In the genomic region with DNA sequence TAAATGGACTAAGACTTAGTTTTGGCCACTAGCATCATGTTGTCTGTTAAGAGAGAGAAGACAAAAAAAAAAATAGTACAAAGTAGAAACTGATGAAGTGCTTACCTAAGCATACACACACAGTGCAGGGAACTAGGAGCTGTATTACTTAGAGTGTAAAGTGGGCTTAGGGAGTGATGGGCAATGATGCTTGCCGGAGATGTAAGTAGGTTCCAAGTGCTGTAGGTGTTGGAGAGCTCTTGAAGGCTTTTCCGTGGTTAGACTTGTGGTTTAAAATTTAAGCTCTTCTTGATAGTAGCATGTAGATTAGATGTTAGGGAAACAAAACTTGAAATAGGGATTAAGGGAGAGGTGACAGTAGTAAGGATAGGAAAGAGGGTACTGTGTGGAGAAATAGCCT, we compare ENCODE assay signal across 8 cellular contexts.
DNase-seq lines count a peak whose midpoint lies in the region; ATAC-seq and TF ChIP-seq lines count a peak whose summit lies in the region.

No MANE protein-coding gene starts in this region.

- no peaks in the 10 kb centered on the region for H3K36me3 ChIP-seq in muscle layer of colon (ENCODE audit: insufficient read depth, low read length)

- peaks cover 22% of the 10 kb centered on the region for H3K4me1 ChIP-seq in muscle layer of colon (ENCODE audit: insufficient read depth, low read length)

- H3K27me3 ChIP-seq in muscle layer of colon (ENCODE audit: control insufficient read depth in 1 of 2, insufficient read depth in 2 of 2, low read length in 2 of 2), result no peaks in the 10 kb centered on the region

- ATAC-seq in GM21423 (IDR thresholded peaks at IDR 0.05; ENCODE audit: unreplicated experiment), result no peak

- H3K27ac ChIP-seq in muscle layer of colon (ENCODE audit: low read depth, low read length), result peak overlapping the region; percentile 16

- H3K4me3 ChIP-seq in cardiac fibroblast (replicated peaks in 1 of 2; ENCODE audit: low read depth in 2 of 2, low read length in 2 of 2), result peak overlapping the region; percentile 80 to 90
- peak overlapping the region in 1 of 2 donors; percentile 95 for H3K4me3 ChIP-seq in muscle layer of colon (ENCODE audit: low read depth in 1 of 2, low read length in 2 of 2)

- peak; percentile 15 for DNase-seq in NCI-H1436 (lab: John Stamatoyannopoulos, UW)
- DNase-seq in NCI-H1436 treated with DMSO at 0.1 percent for 48 hours (lab: John Stamatoyannopoulos, UW), result no peak
- peak; percentile 15 for DNase-seq in NCI-H345 (lab: John Stamatoyannopoulos, UW)
- peak; percentile 17 to 20 for DNase-seq in cardiac fibroblast (ENCODE audit: low read depth in 2 of 2)
- DNase-seq in NCI-H1694 treated with DMSO at 0.1 percent for 48 hours (lab: John Stamatoyannopoulos, UW), result no peak
- no peak for DNase-seq in stimulated activated CD4-positive, alpha-beta T cell treated with anti-CD3 and anti-CD28 coated beads, Interleukin-4, amount 100 ng/mL, for 1 hour

- no peaks in the 10 kb centered on the region for H3K9me3 ChIP-seq in muscle layer of colon (ENCODE audit: low read length)

- TF ChIP-seq CTCF in cardiac fibroblast (IDR thresholded peaks at IDR 0.05; ENCODE audit: low read depth, low read length), result no peak

- H3K9ac ChIP-seq in muscle layer of colon (ENCODE audit: low read length), result no peak overlapping the region

Comparison
In these comparisons a context has a peak if more than half of its experiments do, and no peak if none do; other contexts are left out.
1. DNase-seq: peak in NCI-H1436 (single experiment), NCI-H345 (single experiment) and cardiac fibroblast (2 of 2); none in NCI-H1436 treated with DMSO at 0.1 percent for 48 hours (single experiment), NCI-H1694 treated with DMSO at 0.1 percent for 48 hours (single experiment) and stimulated activated CD4-positive, alpha-beta T cell treated with anti-CD3 and anti-CD28 coated beads, Interleukin-4, amount 100 ng/mL, for 1 hour (single experiment).